ENCODE assay signal across 8 cellular contexts in the genomic region with DNA sequence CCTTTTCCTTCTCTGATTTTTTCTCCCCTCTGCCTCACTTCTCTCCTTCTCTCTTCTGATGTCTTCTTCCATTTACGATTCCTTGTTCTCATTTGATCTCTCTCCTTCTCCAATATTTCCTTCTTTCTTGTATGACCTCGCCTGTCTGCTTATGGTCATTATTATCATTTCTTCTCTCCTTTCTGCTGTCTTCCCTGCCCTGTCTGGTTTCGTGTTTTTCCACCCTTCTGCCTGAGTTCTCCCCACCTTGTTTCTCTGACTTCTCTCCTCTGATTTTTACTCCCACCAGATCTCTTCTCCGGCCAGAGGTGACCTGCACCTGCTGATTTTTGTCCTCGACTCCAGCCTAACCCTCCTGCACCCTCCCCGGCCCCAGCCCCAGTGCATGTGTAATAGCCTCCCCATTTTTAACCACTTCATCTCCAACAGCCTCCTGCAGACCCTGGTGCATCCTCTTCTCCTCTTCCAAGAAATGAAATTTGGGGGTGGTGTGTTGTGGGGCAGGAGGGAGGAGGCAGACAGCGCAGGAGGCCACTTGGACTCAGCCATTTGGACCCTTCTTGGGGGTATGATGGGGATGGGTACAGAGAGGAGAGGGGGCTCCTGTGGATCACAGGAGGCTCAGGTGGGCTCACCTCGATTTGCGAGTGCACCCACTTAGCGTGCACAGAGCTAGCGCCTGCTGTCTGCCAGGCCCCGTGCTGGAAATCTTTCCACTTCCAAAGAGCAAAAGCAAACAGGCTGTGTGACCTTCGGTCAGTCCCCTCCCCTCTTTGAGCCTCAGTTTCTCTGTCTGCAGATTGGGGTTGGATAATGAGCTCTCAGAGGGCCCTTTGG. TPM values are rescaled to one million over a fixed set of nuclear protein-coding genes. Genes with fewer than 3 reads are reported as not detected.
DNase-seq lines count a peak whose midpoint lies in the region; ATAC-seq and TF ChIP-seq lines count a peak whose summit lies in the region.

No MANE protein-coding gene starts in this region.

- H3K36me3 Mint-ChIP-seq in activated B cell treated with CpG ODN at 0.5 μM for 24 hours (ENCODE audit: low read depth): peaks cover 15% of the 10 kb centered on the region

- peaks cover 5% of the 10 kb centered on the region for H3K27me3 Mint-ChIP-seq in activated B cell treated with CpG ODN at 0.5 μM for 24 hours

- CTCF ChIA-PET in activated B cell treated with CpG ODN at 0.5 μM for 24 hours (lab: Charles Lee): no interaction called here

- H3K4me1 Mint-ChIP-seq in activated B cell treated with CpG ODN at 0.5 μM for 24 hours: peaks cover 27% of the 10 kb centered on the region

- H3K4me3 Mint-ChIP-seq in activated B cell treated with CpG ODN at 0.5 μM for 24 hours: peak overlapping the region; percentile 88

- intact Hi-C loops in activated B cell treated with CpG ODN at 0.5 μM for 24 hours (cut with micrococcal nuclease): no loop called here
- intact Hi-C loops in heart right ventricle (cut with DNase I): loop anchor here in 1 of 10 donors (5.0 kb wide), 1 partner anchor 88 kb away; no protein-coding TSS in a partner anchor
- intact Hi-C loops in sciatic nerve (cut with DNase I): no loop called here

- 48 to 56% methylated on average over 13 of the region's 13 CpGs for WGBS in heart right ventricle, 2 donors

- peaks cover 31 to 96% (median 92%) of the 10 kb centered on the region in 9 donors for H3K4me1 ChIP-seq in heart right ventricle

- no peak for DNase-seq in GM06990 (ENCODE audit: extremely low read depth, insufficient read length)
- no peak for DNase-seq in activated B cell treated with CpG ODN at 0.5 μM for 24 hours
- DNase-seq in heart right ventricle: no peak
- DNase-seq in sciatic nerve (ENCODE audit: low spot score): peak; percentile 55

- H3K27ac ChIP-seq in heart right ventricle: peak overlapping the region; percentile 82 to 100 (median 94)

- TF ChIP-seq CTCF in GM06990 (IDR thresholded peaks at IDR 0.05; ENCODE audit: insufficient read depth, low read length, poor library complexity, severe bottlenecking): no peak
- no peak for TF ChIP-seq CTCF in activated B cell treated with CpG ODN at 0.5 μM for 24 hours (IDR thresholded peaks at IDR 0.05)
- TF ChIP-seq CTCF in heart right ventricle (IDR thresholded peaks at IDR 0.05): no peak

- H3K9me3 ChIP-seq in heart right ventricle: no peaks in the 10 kb centered on the region

- H3K9me3 Mint-ChIP-seq in activated B cell treated with CpG ODN at 0.5 μM for 24 hours: no peaks in the 10 kb centered on the region

- POLR2A ChIA-PET in activated B cell treated with CpG ODN at 0.5 μM for 24 hours (lab: Charles Lee): no interaction called here

- H3K4me3 ChIP-seq in GM06990 (replicated peaks; ENCODE audit: low read depth, low read length) (peak overlapping the region; percentile 46; the same call in 1 of the 2 replicates), heart right ventricle (peak overlapping the region; percentile 56 to 81 (median 68))

- no peak overlapping the region for H3K27ac Mint-ChIP-seq in activated B cell treated with CpG ODN at 0.5 μM for 24 hours

- no peak for ATAC-seq in activated B cell treated with CpG ODN at 0.5 μM for 24 hours (ENCODE audit: low read depth)
- no peak for ATAC-seq in heart right ventricle
- ATAC-seq in sciatic nerve: no peak
- no peak for ATAC-seq in GM18873 (IDR thresholded peaks at IDR 0.05; ENCODE audit: low FRiP score, unreplicated experiment)
- ATAC-seq in HG03520 (IDR thresholded peaks at IDR 0.05; ENCODE audit: unreplicated experiment): no peak
- no peak for ATAC-seq in HG03280 (IDR thresholded peaks at IDR 0.05; ENCODE audit: unreplicated experiment)
- no peak for ATAC-seq in GM21447 (IDR thresholded peaks at IDR 0.05; ENCODE audit: unreplicated experiment)

- H3K36me3 ChIP-seq in GM06990 (ENCODE audit: control insufficient read depth, insufficient read depth, low read length): no peaks in the 10 kb centered on the region
- H3K36me3 ChIP-seq in heart right ventricle: peaks cover 0 to 48% (median 38%) of the 10 kb centered on the region in 9 donors

- H3K27me3 ChIP-seq in GM06990 (replicated peaks; ENCODE audit: control insufficient read depth, insufficient read depth, low read length) (0 out of 2 replicates have a peak, but pooled peaks cover 2% of the 10 kb centered on the region), heart right ventricle (no peaks in the 10 kb centered on the region)

RNA-seq across cellular contexts. Expression of a gene that starts 32.5 kb away (rescaled TPM):
- total RNA-seq in activated B cell treated with CpG ODN at 0.5 μM for 24 hours (21.9 and 26.5 TPM in 2 replicates), heart right ventricle (100 to 1,000 TPM; 532 to 861 (median 668) TPM), sciatic nerve (1,757 TPM)
- polyA plus RNA-seq in heart right ventricle: 100 to 1,000 TPM; 360 to 823 TPM

Comparison
In these comparisons a context has a peak if more than half of its experiments do, and no peak if none do; other contexts are left out.
1. RNA of a gene that starts 32.5 kb away (total RNA-seq): 1,757 TPM in sciatic nerve (single experiment) and 532 to 861 TPM in heart right ventricle; 21.9 to 26.5 TPM in activated B cell treated with CpG ODN at 0.5 μM for 24 hours; every median in the first group is over 10 times any median in the second.